Comparison of ENCODE assay signal across 1 cellular context in genomic region chr10:60989400-60989876, GRCh38.
TF ChIP-seq lines count a peak whose summit lies in the region.

No MANE protein-coding gene starts in this region.

TF ChIP-seq in HEK293, 187 proteins besides CTCF, POLR2A, EP300 and RAD21 (continued from another document and continues in another):
- no peak for TF ChIP-seq REST (tag by site-specific recombination; IDR thresholded peaks at IDR 0.05)
- no peak for TF ChIP-seq ZNF37A (tag by site-specific recombination; IDR thresholded peaks at IDR 0.05)
- no peak for TF ChIP-seq ZNF280D (tag by site-specific recombination; IDR thresholded peaks at IDR 0.05)
- peak; percentile 55; the same call in 1 of the 2 replicates for TF ChIP-seq ZBTB44 (tag by site-specific recombination; IDR thresholded peaks at IDR 0.05)
- TF ChIP-seq KLF1 (tag by site-specific recombination; IDR thresholded peaks at IDR 0.05) = peak; percentile 40
- peak; percentile 47; the same call in 1 of the 2 replicates for TF ChIP-seq WT1 (tag by site-specific recombination; IDR thresholded peaks at IDR 0.05)
- TF ChIP-seq ZSCAN23 (tag by site-specific recombination; IDR thresholded peaks at IDR 0.05) = peak; percentile 77; the same call in 1 of the 2 replicates
- TF ChIP-seq ZNF157 (tag by site-specific recombination; IDR thresholded peaks at IDR 0.05) = no peak
- peak; percentile 56; the same call in 1 of the 2 replicates for TF ChIP-seq ZNF394 (tag by site-specific recombination; IDR thresholded peaks at IDR 0.05; ENCODE audit: borderline replicate concordance)
- peak; percentile 52 for TF ChIP-seq SP3 (tag by site-specific recombination; IDR thresholded peaks at IDR 0.05)
- no peak for TF ChIP-seq ZNF449 (tag by site-specific recombination; IDR thresholded peaks at IDR 0.05)
- TF ChIP-seq ZNF280C (tag by site-specific recombination; IDR thresholded peaks at IDR 0.05) = no peak
- TF ChIP-seq SP7 (tag by site-specific recombination; IDR thresholded peaks at IDR 0.05) = peak; percentile 87
- TF ChIP-seq KLF10 (tag by site-specific recombination; IDR thresholded peaks at IDR 0.05) = no peak
- TF ChIP-seq ZNF776 (tag by site-specific recombination; IDR thresholded peaks at IDR 0.05; ENCODE audit: borderline replicate concordance) = no peak
- TF ChIP-seq EGR2 (tag by site-specific recombination; IDR thresholded peaks at IDR 0.05; ENCODE audit: low read depth) = no peak
- TF ChIP-seq ZXDB (tag by site-specific recombination; IDR thresholded peaks at IDR 0.05) = peak; percentile 95
- no peak for TF ChIP-seq ZNF514 (tag by site-specific recombination; IDR thresholded peaks at IDR 0.05)
- TF ChIP-seq PRDM10 (tag by site-specific recombination; IDR thresholded peaks at IDR 0.05) = peak; percentile 39; the same call in 1 of the 2 replicates
- peak; percentile 53; the same call in 1 of the 2 replicates for TF ChIP-seq ZNF324 (tag by site-specific recombination; IDR thresholded peaks at IDR 0.05)
- TF ChIP-seq ZNF639 (tag by site-specific recombination; IDR thresholded peaks at IDR 0.05) = peak; percentile 93
- no peak for TF ChIP-seq ZNF114 (tag by site-specific recombination; IDR thresholded peaks at IDR 0.05)
- no peak for TF ChIP-seq ZNF670 (tag by site-specific recombination; IDR thresholded peaks at IDR 0.05; ENCODE audit: low read depth)
- no peak for TF ChIP-seq ZNF148 (tag by site-specific recombination; IDR thresholded peaks at IDR 0.05; ENCODE audit: borderline replicate concordance)
- TF ChIP-seq ZBTB1 (tag by site-specific recombination; IDR thresholded peaks at IDR 0.05) = no peak
- no peak for TF ChIP-seq BCL11B (tag by site-specific recombination; IDR thresholded peaks at IDR 0.05; ENCODE audit: low read depth)
- TF ChIP-seq ZNF18 (tag by site-specific recombination; IDR thresholded peaks at IDR 0.05) = no peak
